Comparison of ENCODE assay signal across 21 cellular contexts in the genomic region with DNA sequence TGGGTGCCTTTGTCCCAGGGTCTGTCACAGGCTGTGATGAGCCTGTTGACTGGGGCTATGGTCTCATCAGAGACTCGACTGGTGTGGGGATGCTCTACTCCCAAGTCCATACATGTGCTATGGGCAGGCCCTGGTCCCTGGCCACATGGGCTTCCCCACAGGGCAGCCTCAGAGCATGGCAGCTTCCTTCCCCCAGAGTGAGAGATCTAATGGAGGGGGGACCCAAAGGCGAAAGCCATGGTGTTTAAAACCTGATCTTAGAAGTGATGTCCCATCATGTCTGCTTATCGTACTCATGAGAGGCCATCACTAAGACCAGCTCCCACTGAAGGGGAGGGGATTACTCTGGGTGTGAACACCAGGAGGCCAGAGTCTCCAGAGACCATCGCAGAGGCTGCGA.
"Had no signal": no experiment of that assay in that cellular context is flagged by ENCODE, and none has a peak within 500 bp of the region (broad histone marks: within the 10 kb centered on the region; RNA-seq: fewer than 3 reads in every experiment).

No MANE protein-coding gene starts in this region.

- H3K4me1 ChIP-seq: left lung, prostate gland, thyroid gland had no signal

- ATAC-seq: naive thymus-derived CD8-positive, alpha-beta T cell; stimulated activated naive CD8-positive, alpha-beta T cell treated with anti-CD3 and anti-CD28 coated beads, Interleukin-15, Interleukin-2, amounts not matched to agents 100 U/mL and 50 U/mL, for 24 hours had no signal

- H3K9ac ChIP-seq: neural progenitor cell had no signal

- H3K27me3 Mint-ChIP-seq: activated naive CD4-positive, alpha-beta T cell treated with anti-CD3 and anti-CD28 coated beads, Interleukin-2, amount 10 ng/mL, durations not matched to agents 7 days and 5 days had no signal

- H3K27ac Mint-ChIP-seq: activated naive CD4-positive, alpha-beta T cell treated with anti-CD3 and anti-CD28 coated beads, Interleukin-2, amount 10 ng/mL, durations not matched to agents 7 days and 5 days; mesothelial cell of epicardium; naive thymus-derived CD8-positive, alpha-beta T cell; neural progenitor cell had no signal

- H3K36me3 Mint-ChIP-seq: activated naive CD4-positive, alpha-beta T cell treated with anti-CD3 and anti-CD28 coated beads, Interleukin-2, amount 10 ng/mL, durations not matched to agents 7 days and 5 days; mesothelial cell of epicardium; naive thymus-derived CD8-positive, alpha-beta T cell; neural progenitor cell had no signal

- H3K9me3 ChIP-seq: prostate gland, thyroid gland had no signal

- H3K4me3 Mint-ChIP-seq: activated naive CD4-positive, alpha-beta T cell treated with anti-CD3 and anti-CD28 coated beads, Interleukin-2, amount 10 ng/mL, durations not matched to agents 7 days and 5 days; mesothelial cell of epicardium; naive thymus-derived CD8-positive, alpha-beta T cell; neural progenitor cell had no signal

- H3K27ac ChIP-seq: cardiac muscle cell, left lung, neural progenitor cell, prostate gland, thyroid gland, WERI-Rb-1 had no signal

- H3K4me2 ChIP-seq: neural progenitor cell had no signal

- H3K4me1 Mint-ChIP-seq: activated naive CD4-positive, alpha-beta T cell treated with anti-CD3 and anti-CD28 coated beads, Interleukin-2, amount 10 ng/mL, durations not matched to agents 7 days and 5 days; naive thymus-derived CD8-positive, alpha-beta T cell had no signal

- H3K9me3 Mint-ChIP-seq: activated naive CD4-positive, alpha-beta T cell treated with anti-CD3 and anti-CD28 coated beads, Interleukin-2, amount 10 ng/mL, durations not matched to agents 7 days and 5 days; naive thymus-derived CD8-positive, alpha-beta T cell had no signal

- DNase-seq: activated CD4-positive, alpha-beta T cell treated with anti-CD3 and anti-CD28 coated beads, Interleukin-2, amount 50 U/mL, for 1 hour; activated CD4-positive, CD25-positive, alpha-beta regulatory T cell treated with anti-CD3 and anti-CD28 coated beads, Interleukin-2, amount 50 U/mL, for 72 hours; activated effector memory CD4-positive, alpha-beta T cell treated with anti-CD3 and anti-CD28 coated beads, Interleukin-2, amount 50 U/mL, for 16 hours; activated naive CD4-positive, alpha-beta T cell treated with anti-CD3 and anti-CD28 coated beads, Interleukin-2, amount 10 ng/mL, durations not matched to agents 7 days and 5 days; amygdala; effector memory CD4-positive, alpha-beta T cell; foreskin melanocyte; kidney glomerular epithelial cell; stimulated activated CD4-positive, alpha-beta T cell treated with anti-CD3 and anti-CD28 coated beads, Interleukin-12 subunit alpha, Interleukin-12 subunit beta, amount 100 ng/mL, for 4 hours; stimulated activated CD4-positive, alpha-beta T cell treated with anti-CD3 and anti-CD28 coated beads, Interleukin-4, amount 100 ng/mL, for 4 hours; stimulated activated naive CD8-positive, alpha-beta T cell treated with anti-CD3 and anti-CD28 coated beads, Interleukin-15, Interleukin-2, amounts not matched to agents 100 U/mL and 50 U/mL, for 24 hours; T-helper 1 cell; thyroid gland had no signal

- H3K27me3 ChIP-seq: cardiac muscle cell, neural progenitor cell, thyroid gland had no signal

- H3K36me3 ChIP-seq: cardiac muscle cell, left lung, neural progenitor cell, prostate gland, thyroid gland, WERI-Rb-1 had no signal

- H3K4me3 ChIP-seq: cardiac muscle cell, left lung, lung, neural progenitor cell, prostate gland, thyroid gland had no signal
